1 cellular context compared by ENCODE assay signal in the genomic region with DNA sequence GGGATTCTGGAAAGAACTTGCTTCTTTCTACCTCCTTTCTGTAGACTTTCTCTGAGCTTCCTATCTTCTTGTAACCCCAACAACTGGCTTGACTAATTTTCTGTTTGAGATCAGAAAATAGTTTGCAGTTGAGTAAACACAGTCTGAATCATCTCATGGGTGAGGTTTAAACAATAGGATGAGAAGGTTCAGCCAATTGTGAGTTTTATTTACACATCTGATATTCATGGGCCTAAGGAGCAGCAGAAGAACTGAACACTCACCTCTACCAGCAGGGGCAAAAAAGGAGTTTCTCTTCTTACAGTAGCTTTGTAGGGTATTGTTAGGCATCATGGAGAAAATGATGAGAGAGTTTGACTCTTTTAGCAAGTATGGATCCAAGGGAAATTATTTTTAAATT.
TF ChIP-seq lines count a peak whose summit lies in the region.

No MANE protein-coding gene starts in this region.

TF ChIP-seq in HCT116, 20 proteins besides CTCF, POLR2A, EP300 and RAD21 (continued from another document):
- no peak for TF ChIP-seq SIN3A (IDR thresholded peaks at IDR 0.05; ENCODE audit: low read depth)
- TF ChIP-seq EGR1 (IDR thresholded peaks at IDR 0.05; ENCODE audit: low read depth) = no peak
- no peak for TF ChIP-seq POLR2AphosphoS5 (IDR thresholded peaks at IDR 0.05; ENCODE audit: low read depth, low read length)
- TF ChIP-seq EZH2 (IDR thresholded peaks at IDR 0.05) = no peak
- no peak for TF ChIP-seq CEBPB (IDR thresholded peaks at IDR 0.05; ENCODE audit: low read depth)
- TF ChIP-seq JUND (IDR thresholded peaks at IDR 0.05) = no peak
- no peak for TF ChIP-seq EZH2phosphoT487 (IDR thresholded peaks at IDR 0.05; ENCODE audit: borderline replicate concordance)
- TF ChIP-seq, protein P1, sequence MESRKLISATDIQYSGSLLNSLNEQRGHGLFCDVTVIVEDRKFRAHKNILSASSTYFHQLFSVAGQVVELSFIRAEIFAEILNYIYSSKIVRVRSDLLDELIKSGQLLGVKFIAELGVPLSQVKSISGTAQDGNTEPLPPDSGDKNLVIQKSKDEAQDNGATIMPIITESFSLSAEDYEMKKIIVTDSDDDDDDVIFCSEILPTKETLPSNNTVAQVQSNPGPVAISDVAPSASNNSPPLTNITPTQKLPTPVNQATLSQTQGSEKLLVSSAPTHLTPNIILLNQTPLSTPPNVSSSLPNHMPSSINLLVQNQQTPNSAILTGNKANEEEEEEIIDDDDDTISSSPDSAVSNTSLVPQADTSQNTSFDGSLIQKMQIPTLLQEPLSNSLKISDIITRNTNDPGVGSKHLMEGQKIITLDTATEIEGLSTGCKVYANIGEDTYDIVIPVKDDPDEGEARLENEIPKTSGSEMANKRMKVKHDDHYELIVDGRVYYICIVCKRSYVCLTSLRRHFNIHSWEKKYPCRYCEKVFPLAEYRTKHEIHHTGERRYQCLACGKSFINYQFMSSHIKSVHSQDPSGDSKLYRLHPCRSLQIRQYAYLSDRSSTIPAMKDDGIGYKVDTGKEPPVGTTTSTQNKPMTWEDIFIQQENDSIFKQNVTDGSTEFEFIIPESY (IDR thresholded peaks at IDR 0.05; ENCODE audit: extremely low read depth, insufficient replicate concordance, low read length) = no peak
- no peak for TF ChIP-seq YY1 (IDR thresholded peaks at IDR 0.05; ENCODE audit: extremely low read depth, insufficient replicate concordance, low read depth, low read length)
- no peak for TF ChIP-seq ATF3 (IDR thresholded peaks at IDR 0.05)
- TF ChIP-seq, protein P2, sequence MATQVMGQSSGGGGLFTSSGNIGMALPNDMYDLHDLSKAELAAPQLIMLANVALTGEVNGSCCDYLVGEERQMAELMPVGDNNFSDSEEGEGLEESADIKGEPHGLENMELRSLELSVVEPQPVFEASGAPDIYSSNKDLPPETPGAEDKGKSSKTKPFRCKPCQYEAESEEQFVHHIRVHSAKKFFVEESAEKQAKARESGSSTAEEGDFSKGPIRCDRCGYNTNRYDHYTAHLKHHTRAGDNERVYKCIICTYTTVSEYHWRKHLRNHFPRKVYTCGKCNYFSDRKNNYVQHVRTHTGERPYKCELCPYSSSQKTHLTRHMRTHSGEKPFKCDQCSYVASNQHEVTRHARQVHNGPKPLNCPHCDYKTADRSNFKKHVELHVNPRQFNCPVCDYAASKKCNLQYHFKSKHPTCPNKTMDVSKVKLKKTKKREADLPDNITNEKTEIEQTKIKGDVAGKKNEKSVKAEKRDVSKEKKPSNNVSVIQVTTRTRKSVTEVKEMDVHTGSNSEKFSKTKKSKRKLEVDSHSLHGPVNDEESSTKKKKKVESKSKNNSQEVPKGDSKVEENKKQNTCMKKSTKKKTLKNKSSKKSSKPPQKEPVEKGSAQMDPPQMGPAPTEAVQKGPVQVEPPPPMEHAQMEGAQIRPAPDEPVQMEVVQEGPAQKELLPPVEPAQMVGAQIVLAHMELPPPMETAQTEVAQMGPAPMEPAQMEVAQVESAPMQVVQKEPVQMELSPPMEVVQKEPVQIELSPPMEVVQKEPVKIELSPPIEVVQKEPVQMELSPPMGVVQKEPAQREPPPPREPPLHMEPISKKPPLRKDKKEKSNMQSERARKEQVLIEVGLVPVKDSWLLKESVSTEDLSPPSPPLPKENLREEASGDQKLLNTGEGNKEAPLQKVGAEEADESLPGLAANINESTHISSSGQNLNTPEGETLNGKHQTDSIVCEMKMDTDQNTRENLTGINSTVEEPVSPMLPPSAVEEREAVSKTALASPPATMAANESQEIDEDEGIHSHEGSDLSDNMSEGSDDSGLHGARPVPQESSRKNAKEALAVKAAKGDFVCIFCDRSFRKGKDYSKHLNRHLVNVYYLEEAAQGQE (IDR thresholded peaks at IDR 0.05; ENCODE audit: low read depth) = no peak
- no peak for TF ChIP-seq ZFX (IDR thresholded peaks at IDR 0.05)
- TF ChIP-seq ZNF274 (IDR thresholded peaks at IDR 0.05; ENCODE audit: low read depth, low read length) = no peak
- no peak for TF ChIP-seq SRF (IDR thresholded peaks at IDR 0.05; ENCODE audit: low read depth)
- no peak for TF ChIP-seq SP1 (IDR thresholded peaks at IDR 0.05; ENCODE audit: low read depth)
- TF ChIP-seq ELF1 (IDR thresholded peaks at IDR 0.05; ENCODE audit: borderline replicate concordance, low read depth) = no peak
- TF ChIP-seq, protein P3, sequence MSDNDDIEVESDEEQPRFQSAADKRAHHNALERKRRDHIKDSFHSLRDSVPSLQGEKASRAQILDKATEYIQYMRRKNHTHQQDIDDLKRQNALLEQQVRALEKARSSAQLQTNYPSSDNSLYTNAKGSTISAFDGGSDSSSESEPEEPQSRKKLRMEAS (IDR thresholded peaks at IDR 0.05) = no peak
TF ChIP-seq in HCT116: peak in this region for 0.
